ENCODE assay signal across 1 cellular context in genomic region chr9:133576591-133577462, GRCh38.
TF ChIP-seq lines count a peak whose summit lies in the region.

No MANE protein-coding gene starts in this region.

TF ChIP-seq in IMR-90, 13 proteins besides CTCF, POLR2A, EP300 and RAD21:
- no peak for TF ChIP-seq CHD1 (IDR thresholded peaks at IDR 0.05; ENCODE audit: low read depth, low read length)
- no peak for TF ChIP-seq RCOR1 (IDR thresholded peaks at IDR 0.05; ENCODE audit: insufficient replicate concordance, low read length)
- TF ChIP-seq USF2 (IDR thresholded peaks at IDR 0.05; ENCODE audit: low read depth, low read length): no peak
- TF ChIP-seq ELK1 (IDR thresholded peaks at IDR 0.05; ENCODE audit: borderline replicate concordance, low read depth, low read length): no peak
- no peak for TF ChIP-seq NFE2L2 (IDR thresholded peaks at IDR 0.05; ENCODE audit: low read depth, low read length)
- no peak for TF ChIP-seq FOS (IDR thresholded peaks at IDR 0.05; ENCODE audit: low read depth, low read length)
- TF ChIP-seq RFX5 (IDR thresholded peaks at IDR 0.05; ENCODE audit: low read depth, low read length): no peak
- no peak for TF ChIP-seq MXI1 (IDR thresholded peaks at IDR 0.05; ENCODE audit: borderline replicate concordance, low read depth, low read length)
- no peak for TF ChIP-seq SMC3 (IDR thresholded peaks at IDR 0.05; ENCODE audit: low read depth, low read length)
